ENCODE assay signal across 9 cellular contexts in the genomic region with DNA sequence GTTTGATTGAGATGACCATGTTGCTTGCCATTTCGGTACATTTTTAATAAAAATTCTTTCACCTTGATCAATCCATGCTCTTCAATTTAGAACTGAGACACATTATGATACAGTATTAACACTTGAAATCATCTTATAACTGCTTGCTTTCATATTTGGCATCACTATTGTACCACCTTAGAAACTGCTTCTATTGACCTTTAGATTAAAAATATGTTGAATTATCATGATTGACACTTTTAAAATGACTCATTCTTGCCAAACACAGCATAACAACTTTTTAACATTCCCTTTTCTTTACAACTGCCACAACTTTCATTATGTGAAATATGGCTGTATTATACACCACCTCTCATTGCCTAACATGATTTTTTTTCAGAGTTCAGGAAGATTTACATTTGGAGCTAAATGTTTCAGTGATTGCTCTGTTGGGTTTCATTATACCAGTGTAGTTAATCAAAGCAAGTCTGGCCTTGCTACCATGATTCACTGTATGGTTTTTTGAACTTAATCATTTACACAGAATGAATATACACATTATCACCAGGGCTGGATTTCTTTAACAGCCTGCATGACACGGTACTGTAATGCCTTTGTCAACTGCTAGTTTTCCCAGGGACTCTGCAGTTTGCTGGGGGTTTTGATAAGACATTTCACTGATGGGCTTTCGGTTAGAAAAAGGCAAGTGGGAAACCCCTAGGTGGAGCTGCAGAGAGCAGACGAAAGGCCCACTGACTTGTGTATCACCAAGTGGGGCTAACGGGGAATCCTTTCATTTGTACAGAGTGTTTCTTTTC.
DNase-seq lines count a peak whose midpoint lies in the region; FAIRE-seq and TF ChIP-seq lines count a peak whose summit lies in the region.
"Had no signal": no experiment of that assay in that cellular context is flagged by ENCODE, and none has a peak within 500 bp of the region (broad histone marks: within the 10 kb centered on the region; RNA-seq: fewer than 3 reads in every experiment).

No MANE protein-coding gene starts in this region.

- H3K27ac Mint-ChIP-seq in CD4-positive, alpha-beta memory T cell, result peak overlapping the region in 2 of 7 donors; percentile 3 to 10

- no peak overlapping the region for H3K27ac ChIP-seq in CD4-positive, alpha-beta memory T cell (ENCODE audit: low read depth, low read length)
- H3K27ac ChIP-seq in uterus, result no peak overlapping the region
- H3K27ac ChIP-seq: KMS-11 had no signal

- H3K27me3 Mint-ChIP-seq in CD4-positive, alpha-beta memory T cell, result no peaks in the 10 kb centered on the region

- no peaks in the 10 kb centered on the region for H3K27me3 ChIP-seq in CD4-positive, alpha-beta memory T cell (ENCODE audit: insufficient read depth, low read length)
- no peaks in the 10 kb centered on the region for H3K27me3 ChIP-seq in uterus

- no peaks in the 10 kb centered on the region for H3K4me1 ChIP-seq in CD4-positive, alpha-beta memory T cell (ENCODE audit: insufficient read depth, low read length)
- no peaks in the 10 kb centered on the region for H3K4me1 ChIP-seq in uterus

- intact Hi-C loops in CD4-positive, alpha-beta memory T cell (cut with micrococcal nuclease), result loop anchor here (5.0 kb wide), 2 partner anchors 94 to 469 kb away; a partner anchor contains a TSS
- intact Hi-C loops in uterus (cut with DNase I; ENCODE audit: low total_unique reads), result no loop called here

- CTCF ChIA-PET in CD4-positive, alpha-beta memory T cell (lab: Charles Lee; ENCODE audit: partially characterized antibody), result no interaction called here

- POLR2A ChIA-PET in CD4-positive, alpha-beta memory T cell (lab: Charles Lee; ENCODE audit: partially characterized antibody), result no interaction called here

- no peaks in the 10 kb centered on the region for H3K9me3 ChIP-seq in CD4-positive, alpha-beta memory T cell (ENCODE audit: control insufficient read depth in 1 of 2, low read length in 2 of 2)
- H3K9me3 ChIP-seq in uterus, result no peaks in the 10 kb centered on the region

- no peak overlapping the region for H3K4me3 Mint-ChIP-seq in CD4-positive, alpha-beta memory T cell

- peaks cover 0 to 4% (median under 1%) of the 10 kb centered on the region in 4 donors for H3K4me1 Mint-ChIP-seq in CD4-positive, alpha-beta memory T cell

- H3K36me3 Mint-ChIP-seq in CD4-positive, alpha-beta memory T cell, result no peaks in the 10 kb centered on the region

- H3K9me3 Mint-ChIP-seq in CD4-positive, alpha-beta memory T cell, result peaks cover 0 to 2% (median 0%) of the 10 kb centered on the region in 8 donors

- TF ChIP-seq CTCF in uterus (IDR thresholded peaks at IDR 0.05), result no peak

- H3K36me3 ChIP-seq in CD4-positive, alpha-beta memory T cell (ENCODE audit: insufficient read depth, low read length), result no peaks in the 10 kb centered on the region
- H3K36me3 ChIP-seq in uterus, result no peaks in the 10 kb centered on the region

- FAIRE-seq in HTR-8/SVneo (lab: Jason Lieb, UNC), result no peak

- no peak for TF ChIP-seq POLR2A in uterus (IDR thresholded peaks at IDR 0.05)

- peak in 3 of 5 donors; percentile 9 to 16 (median 15) for DNase-seq in CD4-positive, alpha-beta memory T cell
- peak; percentile 5 for DNase-seq in GM19240 (ENCODE audit: insufficient read length, low spot score)
- peak; percentile 6 for DNase-seq in HTR-8/SVneo (ENCODE audit: insufficient read length, low spot score)
- DNase-seq in activated T-cell treated with anti-CD3 and anti-CD28 coated beads for 4 hours, result peak; percentile 1
- DNase-seq in iPS-NIHi11 (ENCODE audit: low spot score), result peak; percentile 40
- DNase-seq in uterus, result no peak
- no peak for DNase-seq in GOT3 (lab: John Stamatoyannopoulos, UW)
- no peak for DNase-seq in DMS153 treated with DMSO at 0.1 percent for 48 hours (lab: John Stamatoyannopoulos, UW; ENCODE audit: unreplicated experiment)

- no peak overlapping the region for H3K4me3 ChIP-seq in CD4-positive, alpha-beta memory T cell (ENCODE audit: low read length in 2 of 2)
- no peak overlapping the region for H3K4me3 ChIP-seq in uterus

Comparison
In these comparisons a context has a peak if more than half of its experiments do, and no peak if none do; other contexts are left out.
1. DNase-seq: peak in CD4-positive, alpha-beta memory T cell (3 of 5), GM19240 (single experiment), HTR-8/SVneo (single experiment), activated T-cell treated with anti-CD3 and anti-CD28 coated beads for 4 hours (single experiment) and iPS-NIHi11 (single experiment); none in uterus (0 of 2), GOT3 (single experiment) and DMS153 treated with DMSO at 0.1 percent for 48 hours (single experiment).